Comparison of ENCODE assay signal across 8 cellular contexts in genomic region chr6:4018194-4019111, GRCh38.
A peak's percentile ranks its signal among the peaks of the same experiment; 100 is the strongest.
DNase-seq lines count a peak whose midpoint lies in the region; ATAC-seq and TF ChIP-seq lines count a peak whose summit lies in the region.

No MANE protein-coding gene starts in this region.

- TF ChIP-seq CTCF in lower leg skin (IDR thresholded peaks at IDR 0.05) = peak in 1 of 3 donors; percentile 23

- H3K27me3 Mint-ChIP-seq in CD8-positive, alpha-beta memory T cell = no peaks in the 10 kb centered on the region
- no peaks in the 10 kb centered on the region for H3K27me3 Mint-ChIP-seq in activated CD4-positive, alpha-beta memory T cell treated with anti-CD3 and anti-CD28 coated beads for 36 hours

- WGBS in lower leg skin, 2 donors = 1% methylated on average over 38 to 69 of the region's 69 CpGs

- H3K9ac ChIP-seq in duodenal mucosa (ENCODE audit: low read depth in 1 of 2, low read length in 2 of 2) = peak overlapping the region; percentile 88 to 90

- peak; percentile 66 for ATAC-seq in GM19455 (IDR thresholded peaks at IDR 0.05; ENCODE audit: unreplicated experiment)

- CTCF ChIA-PET in CD8-positive, alpha-beta memory T cell (lab: Charles Lee) = interaction anchor here (0.7 to 2.5 kb wide), 10 partner anchors 9 to 286 kb away, joined by 3 to 11 read pairs (median 4); partner anchors contain the start of genes ECI2 and FAM50B
- CTCF ChIA-PET in activated CD4-positive, alpha-beta memory T cell treated with anti-CD3 and anti-CD28 coated beads for 36 hours (lab: Charles Lee) = interaction anchor here (0.8 to 3.0 kb wide), 9 partner anchors 10 to 276 kb away, joined by 3 to 11 read pairs (median 5); partner anchors contain the start of genes ECI2 and FAM50B

- H3K4me3 Mint-ChIP-seq in CD8-positive, alpha-beta memory T cell = peak overlapping the region; percentile 90 to 98 (median 96)
- peak overlapping the region; percentile 90 for H3K4me3 Mint-ChIP-seq in activated CD4-positive, alpha-beta memory T cell treated with anti-CD3 and anti-CD28 coated beads for 36 hours

- TF ChIP-seq POLR2A in lower leg skin (IDR thresholded peaks at IDR 0.05) = peak in 1 of 2 donors; percentile 46

- peak overlapping the region; percentile 74 for H3K4me3 ChIP-seq in CD8-positive, alpha-beta memory T cell (ENCODE audit: low read length)
- peak overlapping the region; percentile 78 to 89 for H3K4me3 ChIP-seq in duodenal mucosa (ENCODE audit: low read depth in 1 of 2, low read length in 2 of 2)
- peak overlapping the region; percentile 75 for H3K4me3 ChIP-seq in lower leg skin (ENCODE audit: low read depth, poor library complexity, severe bottlenecking)

- no peaks in the 10 kb centered on the region for H3K27me3 ChIP-seq in CD8-positive, alpha-beta memory T cell (ENCODE audit: insufficient read depth, low read length, poor library complexity, severe bottlenecking)
- H3K27me3 ChIP-seq in duodenal mucosa (ENCODE audit: control insufficient read depth in 1 of 2, insufficient read depth in 2 of 2, low read length in 2 of 2) = no peaks in the 10 kb centered on the region

- peak overlapping the region; percentile 95 to 100 (median 98) for H3K27ac Mint-ChIP-seq in CD8-positive, alpha-beta memory T cell
- peak overlapping the region; percentile 97 for H3K27ac Mint-ChIP-seq in activated CD4-positive, alpha-beta memory T cell treated with anti-CD3 and anti-CD28 coated beads for 36 hours

- H3K9me3 Mint-ChIP-seq in CD8-positive, alpha-beta memory T cell = no peaks in the 10 kb centered on the region
- H3K9me3 Mint-ChIP-seq in activated CD4-positive, alpha-beta memory T cell treated with anti-CD3 and anti-CD28 coated beads for 36 hours = no peaks in the 10 kb centered on the region

- POLR2A ChIA-PET in CD8-positive, alpha-beta memory T cell (lab: Charles Lee) = interaction anchor here (0.6 to 1.7 kb wide), 3 partner anchors 118 to 1874 kb away, joined by 4 to 16 read pairs (median 13); partner anchors contain the start of genes ECI2 and FAM50B
- POLR2A ChIA-PET in activated CD4-positive, alpha-beta memory T cell treated with anti-CD3 and anti-CD28 coated beads for 36 hours (lab: Charles Lee) = interaction anchor here (1.1 to 2.2 kb wide), 4 partner anchors 8 to 170 kb away, joined by 3 to 11 read pairs (median 4); partner anchors contain the start of genes ECI2 and FAM50B

- H3K27ac ChIP-seq in CD8-positive, alpha-beta memory T cell (ENCODE audit: low read depth, low read length) = peak overlapping the region; percentile 93
- peak overlapping the region; percentile 99 for H3K27ac ChIP-seq in duodenal mucosa (ENCODE audit: low read depth, low read length)

- H3K36me3 Mint-ChIP-seq in CD8-positive, alpha-beta memory T cell = peaks cover 0 to 41% (median under 1%) of the 10 kb centered on the region in 3 donors
- peaks cover 17% of the 10 kb centered on the region for H3K36me3 Mint-ChIP-seq in activated CD4-positive, alpha-beta memory T cell treated with anti-CD3 and anti-CD28 coated beads for 36 hours

- intact Hi-C loops in activated CD4-positive, alpha-beta memory T cell treated with anti-CD3 and anti-CD28 coated beads for 36 hours (cut with micrococcal nuclease) = loop anchor here (1.0 to 10.0 kb wide), 3 partner anchors 8 to 1174 kb away; partner anchors contain the start of genes FAM50B and SERPINB1
- intact Hi-C loops in lower leg skin (cut with DNase I; ENCODE audit: low total_unique reads) = no loop called here

- no peaks in the 10 kb centered on the region for H3K9me3 ChIP-seq in CD8-positive, alpha-beta memory T cell (ENCODE audit: low read length)
- no peaks in the 10 kb centered on the region for H3K9me3 ChIP-seq in duodenal mucosa (ENCODE audit: control insufficient read depth in 1 of 2, low read length in 2 of 2)

- H3K4me1 Mint-ChIP-seq in CD8-positive, alpha-beta memory T cell = peaks cover 63 to 87% (median 82%) of the 10 kb centered on the region in 3 donors
- peaks cover 63% of the 10 kb centered on the region for H3K4me1 Mint-ChIP-seq in activated CD4-positive, alpha-beta memory T cell treated with anti-CD3 and anti-CD28 coated beads for 36 hours (ENCODE audit: low read depth)

- peak; percentile 92 to 96 (median 95) for DNase-seq in CD8-positive, alpha-beta memory T cell
- peak; percentile 96 for DNase-seq in HK-2 (ENCODE audit: unreplicated experiment)
- DNase-seq in NCI-H82 (lab: John Stamatoyannopoulos, UW) = peak; percentile 99
- peak; percentile 98 for DNase-seq in activated CD4-positive, alpha-beta memory T cell treated with anti-CD3 and anti-CD28 coated beads for 36 hours
- DNase-seq in lower leg skin (ENCODE audit: low spot score in 2 of 2) = peak; percentile 92 to 98
- peak; percentile 96 to 97 for DNase-seq in stimulated activated CD4-positive, alpha-beta T cell treated with anti-CD3 and anti-CD28 coated beads, Interleukin-4, amount 100 ng/mL, for 4 hours

- peaks cover 58% of the 10 kb centered on the region for H3K4me1 ChIP-seq in CD8-positive, alpha-beta memory T cell (ENCODE audit: insufficient read depth, low read length)
- H3K4me1 ChIP-seq in duodenal mucosa (ENCODE audit: control insufficient read depth in 1 of 2, insufficient read depth in 2 of 2, low read length in 2 of 2) = peaks cover 25 to 28% of the 10 kb centered on the region in 2 donors

- no peaks in the 10 kb centered on the region for H3K36me3 ChIP-seq in CD8-positive, alpha-beta memory T cell (ENCODE audit: insufficient read depth, low read length)
- no peaks in the 10 kb centered on the region for H3K36me3 ChIP-seq in duodenal mucosa (ENCODE audit: control insufficient read depth in 1 of 2, insufficient read depth in 2 of 2, low read length in 2 of 2)

Comparison
In these comparisons a context has a peak if more than half of its experiments do, and no peak if none do; other contexts are left out.
1. Peak in every context shown above with its lines: DNase-seq, ATAC-seq, H3K4me3 ChIP-seq and H3K27ac ChIP-seq.